18 cellular contexts compared by ENCODE assay signal in genomic region chr5:107968998-107969397, GRCh38.
DNase-seq lines count a peak whose midpoint lies in the region; ATAC-seq and TF ChIP-seq lines count a peak whose summit lies in the region.
"Had no signal": no experiment of that assay in that cellular context is flagged by ENCODE, and none has a peak within 500 bp of the region (broad histone marks: within the 10 kb centered on the region; RNA-seq: fewer than 3 reads in every experiment).

No MANE protein-coding gene starts in this region.

- CTCF ChIA-PET in PC-3 (lab: Charles Lee) = no interaction called here

- no peaks in the 10 kb centered on the region for H3K79me2 ChIP-seq in GM23248 (ENCODE audit: insufficient read depth)
- H3K79me2 ChIP-seq in PC-3 (ENCODE audit: low read length) = no peaks in the 10 kb centered on the region
- no peaks in the 10 kb centered on the region for H3K79me2 ChIP-seq in osteoblast (ENCODE audit: insufficient read depth, low read length)

- DNase-seq in GM23248 = peak; percentile 72
- DNase-seq in PC-3 = peak; percentile 88
- DNase-seq in dermis microvascular lymphatic vessel endothelial cell (ENCODE audit: low read depth in 2 of 2) = peak; percentile 64 to 69
- DNase-seq in osteoblast (ENCODE audit: insufficient read length, low spot score, missing footprints) = peak; percentile 25
- no peak for DNase-seq in NCI-H1092 treated with DMSO at 0.1 percent for 48 hours (lab: John Stamatoyannopoulos, UW)
- DNase-seq in GM20000 (ENCODE audit: low spot score) = no peak
- no peak for DNase-seq in Kasumi-1 (lab: John Stamatoyannopoulos, UW)
- no peak for DNase-seq in lower leg skin (ENCODE audit: low spot score in 2 of 2)
- DNase-seq: activated B cell treated with CpG ODN at 0.5 μM for 24 hours; activated naive CD8-positive, alpha-beta T cell treated with anti-CD3 and anti-CD28 coated beads, Interleukin-2, amount 50 U/mL, for 24 hours; glutamatergic neuron; H7; lower lobe of right lung; NCI-H1694 treated with DMSO at 0.1 percent for 48 hours; NCI-H446; spleen had no signal

- H3F3A ChIP-seq in GM23248 (ENCODE audit: insufficient read depth) (peaks cover 22% of the 10 kb centered on the region), PC-3 (ENCODE audit: low read length, unreplicated experiment) (peaks cover 11% of the 10 kb centered on the region)

- H3K9me2 ChIP-seq in GM23248 (ENCODE audit: insufficient read depth) (no peaks in the 10 kb centered on the region), PC-3 (replicated peaks; ENCODE audit: low read length) (no peaks in the 10 kb centered on the region)

- H3K4me2 ChIP-seq in GM23248 (ENCODE audit: unreplicated experiment) (peak overlapping the region; percentile 41), PC-3 (ENCODE audit: low read length) (peak overlapping the region; percentile 52), osteoblast (ENCODE audit: insufficient read depth, low read length) (peak overlapping the region; percentile 54)
- H3K4me2 ChIP-seq: BLaER1 had no signal

- intact Hi-C loops in PC-3 (cut with micrococcal nuclease) = loop anchor here (2.0 to 5.0 kb wide), 3 partner anchors 100 to 227 kb away; no protein-coding TSS in a partner anchor
- intact Hi-C loops in lower leg skin (cut with DNase I; ENCODE audit: low total_unique reads) = no loop called here

- H3K4me1 ChIP-seq in GM23248 (ENCODE audit: insufficient read depth) (peaks cover 22% of the 10 kb centered on the region), PC-3 (ENCODE audit: insufficient read depth, low read length) (peaks cover 52% of the 10 kb centered on the region), osteoblast (ENCODE audit: insufficient read depth, low read length) (peaks cover 23% of the 10 kb centered on the region)
- H3K4me1 ChIP-seq: BLaER1, lower lobe of right lung, spleen, tibial nerve had no signal

- POLR2A ChIA-PET in PC-3 (lab: Charles Lee; ENCODE audit: unreplicated experiment) = interaction anchor here (0.7 kb wide), 1 partner anchor 81 kb away, joined by 4 read pairs; no protein-coding TSS in a partner anchor

- H3K4me3 ChIP-seq in GM23248 (peak overlapping the region; percentile 1; the same call in 1 of the 2 replicates), PC-3 (ENCODE audit: low read length) (peak overlapping the region; percentile 39), osteoblast (ENCODE audit: insufficient read depth, low read length) (no peak overlapping the region), lower leg skin (ENCODE audit: low read depth, poor library complexity, severe bottlenecking) (no peak overlapping the region)
- H3K4me3 ChIP-seq: BLaER1, lower lobe of right lung, spleen, tibial nerve had no signal

- no peak for TF ChIP-seq CTCF in PC-3 (conservative IDR thresholded peaks at IDR 0.05; ENCODE audit: low read depth, low read length)
- no peak for TF ChIP-seq CTCF in osteoblast (IDR thresholded peaks at IDR 0.05; ENCODE audit: extremely low read depth, low read depth, low read length)
- TF ChIP-seq CTCF in GM20000 (IDR thresholded peaks at IDR 0.05; ENCODE audit: extremely low read depth, missing control alignments) = no peak
- no peak for TF ChIP-seq CTCF in lower leg skin (IDR thresholded peaks at IDR 0.05)

- WGBS in GM23248 (ENCODE audit: low coverage in 1 of 2, low lambda C conversion rate in 2 of 2, missing lambda C conversion rate in 2 of 2), 2 experiments = 11 to 15% methylated on average over 4 of the region's 4 CpGs
- 80 to 86% methylated on average over 4 of the region's 4 CpGs for WGBS in lower leg skin, 2 donors

- no peaks in the 10 kb centered on the region for H3K9me3 ChIP-seq in GM23248 (ENCODE audit: low read depth)
- H3K9me3 ChIP-seq in PC-3 (ENCODE audit: low read length) = no peaks in the 10 kb centered on the region
- H3K9me3 ChIP-seq in osteoblast (ENCODE audit: low read depth, low read length) = no peaks in the 10 kb centered on the region
- H3K9me3 ChIP-seq: BLaER1, lower lobe of right lung, spleen, tibial nerve had no signal

- H3K9ac ChIP-seq in GM23248 (no peak overlapping the region), PC-3 (ENCODE audit: low read length) (peak overlapping the region; percentile 51)
- H3K9ac ChIP-seq: BLaER1 had no signal

- in situ Hi-C loops in GM23248 (cut with MboI) = no loop called here

- H3K27ac ChIP-seq in GM23248 (peak overlapping the region; percentile 42), PC-3 (ENCODE audit: low read length) (peak overlapping the region; percentile 91), osteoblast (ENCODE audit: low read depth, low read length) (peak overlapping the region; percentile 42)
- H3K27ac ChIP-seq: BLaER1, lower lobe of right lung, spleen, tibial nerve had no signal

- no TSS peak for BruUV-seq in PC-3 (replicated peaks; lab: Mats Ljungman, UMichigan)

- ATAC-seq in PC-3 = peak; percentile 68
- ATAC-seq: activated naive CD8-positive, alpha-beta T cell treated with anti-CD3 and anti-CD28 coated beads, Interleukin-2, amount 50 U/mL, for 24 hours; lower lobe of right lung had no signal

- no peak overlapping the region for H2AFZ ChIP-seq in GM23248
- H2AFZ ChIP-seq in PC-3 (ENCODE audit: low read length) = 0 out of 2 replicates have a peak overlapping the region, but pooled peaks have one; percentile 25
- no peak overlapping the region for H2AFZ ChIP-seq in osteoblast (ENCODE audit: low read length)

- TF ChIP-seq POLR2A in lower leg skin (IDR thresholded peaks at IDR 0.05) = no peak

- H3K36me3 ChIP-seq in GM23248 (ENCODE audit: low read depth) (no peaks in the 10 kb centered on the region), PC-3 (ENCODE audit: low read depth, low read length) (no peaks in the 10 kb centered on the region), osteoblast (ENCODE audit: insufficient read depth, low read length) (no peaks in the 10 kb centered on the region)
- H3K36me3 ChIP-seq: BLaER1, lower lobe of right lung, spleen, tibial nerve had no signal

- H4K20me1 ChIP-seq in GM23248 (ENCODE audit: insufficient read depth) = no peaks in the 10 kb centered on the region
- no peaks in the 10 kb centered on the region for H4K20me1 ChIP-seq in PC-3 (ENCODE audit: low read length)
- H4K20me1 ChIP-seq in osteoblast (ENCODE audit: insufficient read depth, low read length) = peaks cover 2% of the 10 kb centered on the region
- H4K20me1 ChIP-seq: BLaER1 had no signal

- H3K27me3 ChIP-seq in GM23248 (replicated peaks; ENCODE audit: insufficient read depth) (no peaks in the 10 kb centered on the region), PC-3 (ENCODE audit: low read length) (no peaks in the 10 kb centered on the region), osteoblast (ENCODE audit: insufficient read depth, low read length) (no peaks in the 10 kb centered on the region)
- H3K27me3 ChIP-seq: BLaER1, spleen, tibial nerve had no signal

Comparison
In these comparisons a context has a peak if more than half of its experiments do, and no peak if none do; other contexts are left out.
1. DNase-seq: peak in GM23248 (single experiment), PC-3 (single experiment), dermis microvascular lymphatic vessel endothelial cell (2 of 2) and osteoblast (single experiment); none in NCI-H1092 treated with DMSO at 0.1 percent for 48 hours (single experiment), GM20000 (single experiment), Kasumi-1 (0 of 2) and lower leg skin (0 of 2).
2. H3K4me3 ChIP-seq: peak in GM23248 (single experiment) and PC-3 (single experiment); none in osteoblast (single experiment) and lower leg skin (single experiment).
3. Peak in every context shown above with its lines, with median percentiles within 50 percentile points of each other: H3K27ac ChIP-seq and H3K4me2 ChIP-seq.